In genomic region chr6:107957165-107957908, GRCh38 we compare ENCODE assay signal across 8 cellular contexts. TPM values are rescaled to one million over a fixed set of nuclear protein-coding genes. Genes with fewer than 3 reads are reported as not detected.
A peak's percentile ranks its signal among the peaks of the same experiment; 100 is the strongest.
DNase-seq lines count a peak whose midpoint lies in the region; ATAC-seq, FAIRE-seq and TF ChIP-seq lines count a peak whose summit lies in the region.

No MANE protein-coding gene starts in this region.

- peak overlapping the region; percentile 94 for H3K4me3 ChIP-seq in K562
- peak overlapping the region; percentile 99 for H3K4me3 ChIP-seq in iPS-18a (ENCODE audit: low read length)
- peak overlapping the region; percentile 94 to 97 (median 97) for H3K4me3 ChIP-seq in skeletal muscle tissue (ENCODE audit: low read length in 3 of 3)

- H3K79me2 ChIP-seq in K562 (ENCODE audit: control insufficient read depth, insufficient read depth, low read length): peaks cover 59% of the 10 kb centered on the region

- TF ChIP-seq EP300 in K562 (IDR thresholded peaks at IDR 0.05; ENCODE audit: low read length): no peak

- no peak for TF ChIP-seq POLR2A in K562 (conservative IDR thresholded peaks at IDR 0.05)

- no peak for TF ChIP-seq CTCF in K562 (IDR thresholded peaks at IDR 0.05 in 2 of 3, conservative IDR thresholded peaks at IDR 0.05 in 1 of 3; ENCODE audit: insufficient read depth in 2 of 3, low read depth in 1 of 3, low read length in 3 of 3)

- no peaks in the 10 kb centered on the region for H3K9me3 ChIP-seq in K562 (replicated peaks; ENCODE audit: control insufficient read depth, insufficient read depth, low read depth, low read length)
- H3K9me3 ChIP-seq in iPS-18a (ENCODE audit: control insufficient read depth, low read depth, low read length): no peaks in the 10 kb centered on the region
- no peaks in the 10 kb centered on the region for H3K9me3 ChIP-seq in skeletal muscle tissue (ENCODE audit: control insufficient read depth in 3 of 3, low read length in 3 of 3)

- in situ Hi-C loops in K562 (cut with MboI): no loop called here

- ATAC-seq in GM21423 (IDR thresholded peaks at IDR 0.05; ENCODE audit: unreplicated experiment) (peak; percentile 37), K562 (peak; percentile 65)

- peak overlapping the region; percentile 88 for H3K4me2 ChIP-seq in K562 (ENCODE audit: insufficient read depth, low read length)

- H3K9me1 ChIP-seq in K562 (ENCODE audit: control insufficient read depth, insufficient read depth, low read length): no peaks in the 10 kb centered on the region

- TSS peak; percentile 62 for BruUV-seq in K562 (replicated peaks; lab: Mats Ljungman, UMichigan)

- POLR2A ChIA-PET in K562 (lab: Yijun Ruan, JAX): interaction anchor here (0.7 to 4.9 kb wide), 10 partner anchors 9 to 116 kb away, joined by 3 to 32 read pairs (median 4); no protein-coding TSS in a partner anchor

- no peaks in the 10 kb centered on the region for H4K20me1 ChIP-seq in K562 (replicated peaks; ENCODE audit: control insufficient read depth, insufficient read depth, low read length)

- intact Hi-C loops in K562 (cut with micrococcal nuclease): no loop called here

- H3K9ac ChIP-seq in K562 (ENCODE audit: insufficient read depth in 1 of 2, low read depth in 2 of 2, low read length in 2 of 2) (peak overlapping the region; percentile 88 to 97), iPS-18a (ENCODE audit: low read length) (peak overlapping the region; percentile 95), skeletal muscle tissue (ENCODE audit: low read depth in 1 of 3, low read length in 3 of 3) (peak overlapping the region; percentile 90 to 95 (median 92))

- H3K36me3 ChIP-seq in K562 (ENCODE audit: control insufficient read depth, insufficient read depth, low read length): peaks cover 7% of the 10 kb centered on the region; the same call in 2 of the 3 replicates
- no peaks in the 10 kb centered on the region for H3K36me3 ChIP-seq in iPS-18a (ENCODE audit: control insufficient read depth, low read depth, low read length)
- no peaks in the 10 kb centered on the region for H3K36me3 ChIP-seq in skeletal muscle tissue (ENCODE audit: control insufficient read depth in 3 of 3, insufficient read depth in 3 of 3, low read length in 3 of 3)

- H3K27ac ChIP-seq in K562 (ENCODE audit: extremely low read depth, low read depth, low read length): peak overlapping the region; percentile 95
- H3K27ac ChIP-seq in iPS-18a (ENCODE audit: low read length): peak overlapping the region; percentile 82
- H3K27ac ChIP-seq in skeletal muscle tissue (ENCODE audit: low read depth, low read length): peak overlapping the region; percentile 88

- TF ChIP-seq RAD21 in K562 (CRISPR knock-in tag; conservative IDR thresholded peaks at IDR 0.05 in 1 of 2, IDR thresholded peaks at IDR 0.05 in 1 of 2): no peak

- H2AFZ ChIP-seq in K562 (ENCODE audit: low read depth, low read length): peak overlapping the region; percentile 81

- DNase-seq in EL: peak; percentile 70
- DNase-seq in HuH-7.5 (ENCODE audit: low spot score): peak; percentile 55
- DNase-seq in T-helper 22 cell (ENCODE audit: low read depth): peak; percentile 43
- DNase-seq in K562 (ENCODE audit: extremely low read depth in 1 of 4, low spot score in 3 of 4): peak; percentile 18 to 57 (median 42)
- DNase-seq in cerebellar nuclear complex (lab: John Stamatoyannopoulos, UW): no peak

- under 1% methylated on average over 46 of the region's 47 CpGs for WGBS in K562 (ENCODE audit: insufficient coverage, low coverage, missing lambda C conversion rate)

- H3K27me3 ChIP-seq in K562 (ENCODE audit: control insufficient read depth in 2 of 2, insufficient read depth in 2 of 2, low read length in 2 of 2) (no peaks in the 10 kb centered on the region), iPS-18a (ENCODE audit: control insufficient read depth, insufficient read depth, low read length) (no peaks in the 10 kb centered on the region), skeletal muscle tissue (ENCODE audit: control insufficient read depth in 3 of 3, insufficient read depth in 3 of 3, low read length in 3 of 3) (no peaks in the 10 kb centered on the region)

- CTCF ChIA-PET in K562 (lab: Yijun Ruan, JAX; ENCODE audit: low intra/inter-chr PET ratio): no interaction called here

- peak; percentile 49 for FAIRE-seq in K562 (lab: Jason Lieb, UNC)

- H3K4me1 ChIP-seq in K562 (replicated peaks in 1 of 2; ENCODE audit: control insufficient read depth in 2 of 2, insufficient read depth in 2 of 2, low read length in 2 of 2) (peaks cover 12 to 23% of the 10 kb centered on the region in 2 experiments; a peak in 4 of 5 replicates), iPS-18a (ENCODE audit: control insufficient read depth, low read depth, low read length) (peaks cover 11% of the 10 kb centered on the region), skeletal muscle tissue (ENCODE audit: control insufficient read depth in 3 of 3, insufficient read depth in 3 of 3, low read length in 3 of 3) (peaks cover 7 to 16% (median 11%) of the 10 kb centered on the region in 3 donors)

TF ChIP-seq in K562, 482 proteins besides CTCF, POLR2A, EP300 and RAD21 (continues in another document):
- TF ChIP-seq CEBPG (CRISPR knock-in tag; IDR thresholded peaks at IDR 0.05) (no peak), CEBPG (tag; conservative IDR thresholded peaks at IDR 0.05 in 1 of 2, IDR thresholded peaks at IDR 0.05 in 1 of 2) (no peak), RBFOX2 (IDR thresholded peaks at IDR 0.05; ENCODE audit: low read depth, low read length) (no peak), SIX5 (IDR thresholded peaks at IDR 0.05; ENCODE audit: borderline replicate concordance in 1 of 2, insufficient read depth in 1 of 2, low read depth in 1 of 2, low read length in 2 of 2) (no peak), GABPA (tag; conservative IDR thresholded peaks at IDR 0.05; ENCODE audit: low read depth) (peak; percentile 59), ZNF592 (IDR thresholded peaks at IDR 0.05) (peak; percentile 46; the same call in 1 of the 2 replicates), NFATC3 (IDR thresholded peaks at IDR 0.05) (peak; percentile 55; the same call in 1 of the 2 replicates)

RNA-seq across cellular contexts. Expression of gene SEC63, which starts 0.7 kb away (rescaled TPM):
- 68.6 and 248 TPM in 2 replicates for total RNA-seq in K562 (2011; cell fraction: chromatin; rRNA removed; ENCODE audit: low replicate concordance)
- total RNA-seq in K562 (2011; cell fraction: nucleolus; rRNA removed): 23.7 and 34.5 TPM in 2 replicates
- total RNA-seq in K562 (2011; cell fraction: nucleoplasm; rRNA removed): 68.9 and 98.9 TPM in 2 replicates
- total RNA-seq in K562 (2014; rRNA removed) (11.5 and 13.8 TPM in 2 replicates), K562 (2014; rRNA removed; fragmentation: Illumina TruSeq; extraction: Trizol) (28.4 and 33.2 TPM in 2 replicates), K562 (2015; rRNA removed; fragmentation: Illumina TruSeq; extraction: Trizol) (18.9 and 22.9 TPM in 2 replicates), K562 (2021) (71.8 and 74.6 TPM in 2 replicates), skeletal muscle tissue (40.7 TPM)
- polyA plus RNA-seq in K562 (2011; rRNA removed) (47.1 and 61.6 TPM in 2 replicates), K562 (2014; fragmentation: Illumina TruSeq; extraction: Trizol) (37.3 and 44.0 TPM in 2 replicates), K562 (2014; fragmentation: Nextera tagmentation; extraction: Ambion mirVana) (10 to 100 TPM; 21.2 to 25.7 TPM), K562 (2014; rRNA removed) (30.0 and 32.2 TPM in 2 replicates)
- polyA plus RNA-seq in K562 (2011; cell fraction: cytosol; rRNA removed): 8.2 and 11.3 TPM in 2 replicates
- 11.2 and 18.3 TPM in 2 replicates for polyA plus RNA-seq in K562 (2011; cell fraction: nucleus; rRNA removed)
- polyA plus RNA-seq in K562 (2012): 48.5 and 52.1 TPM in 2 replicates
- 41.3 and 59.5 TPM in 2 replicates for polyA minus RNA-seq in K562 (2011; rRNA and poly(A)+ RNA removed)
- polyA minus RNA-seq in K562 (2011; cell fraction: cytosol; rRNA and poly(A)+ RNA removed): 9.4 and 19.6 TPM in 2 replicates
- polyA minus RNA-seq in K562 (2011; cell fraction: nucleus; rRNA and poly(A)+ RNA removed): 27.1 and 43.0 TPM in 2 replicates

Comparison
In these comparisons a context has a peak if more than half of its experiments do, and no peak if none do; other contexts are left out.
1. DNase-seq: peak in EL (single experiment), HuH-7.5 (single experiment), T-helper 22 cell (single experiment) and K562 (4 of 4); none in cerebellar nuclear complex (0 of 2).
2. Peak in every context shown above with its lines, with median percentiles within 50 percentile points of each other: H3K27ac ChIP-seq, H3K4me3 ChIP-seq and H3K9ac ChIP-seq.